ENCODE assay signal across 13 cellular contexts in genomic region chr12:56718636-56719035, GRCh38. TPM values are rescaled to one million over a fixed set of nuclear protein-coding genes. Genes with fewer than 3 reads are reported as not detected.
DNase-seq lines count a peak whose midpoint lies in the region; FAIRE-seq and TF ChIP-seq lines count a peak whose summit lies in the region.
"Had no signal": no experiment of that assay in that cellular context is flagged by ENCODE, and none has a peak within 500 bp of the region (broad histone marks: within the 10 kb centered on the region; RNA-seq: fewer than 3 reads in every experiment).

No MANE protein-coding gene starts in this region.

- no peak for FAIRE-seq in astrocyte (lab: Jason Lieb, UNC)

- no peak overlapping the region for H3K4me2 ChIP-seq in astrocyte (ENCODE audit: low read length)

- H3K27ac Mint-ChIP-seq in CD14-positive monocyte = peak overlapping the region in 5 of 7 donors; percentile 85 to 94 (median 91)
- peak overlapping the region; percentile 64 for H3K27ac Mint-ChIP-seq in HFFc6
- peak overlapping the region; percentile 66 for H3K27ac Mint-ChIP-seq in astrocyte (ENCODE audit: unreplicated experiment)

- no peak overlapping the region for H2AFZ ChIP-seq in astrocyte (ENCODE audit: low read depth, low read length)

- no peaks in the 10 kb centered on the region for H3K27me3 ChIP-seq in astrocyte (ENCODE audit: insufficient read depth, low read length)
- no peaks in the 10 kb centered on the region for H3K27me3 ChIP-seq in neutrophil
- no peaks in the 10 kb centered on the region for H3K27me3 ChIP-seq in left ventricle myocardium inferior (ENCODE audit: low read depth)
- H3K27me3 ChIP-seq: ascending aorta had no signal

- H3K27ac ChIP-seq in astrocyte (ENCODE audit: low read depth, low read length) (no peak overlapping the region), neutrophil (peak overlapping the region; percentile 96), left ventricle myocardium inferior (replicated peaks) (no peak overlapping the region)

- H3K9me3 ChIP-seq in astrocyte (ENCODE audit: insufficient read depth, low read depth, low read length) (no peaks in the 10 kb centered on the region), neutrophil (no peaks in the 10 kb centered on the region), left ventricle myocardium inferior (replicated peaks) (no peaks in the 10 kb centered on the region)
- H3K9me3 ChIP-seq: ascending aorta had no signal

- no peak overlapping the region for H3K9ac ChIP-seq in astrocyte (ENCODE audit: low read length)

- H3K36me3 Mint-ChIP-seq in CD14-positive monocyte (peaks cover 60 to 68% of the 10 kb centered on the region in 2 donors), HFFc6 (ENCODE audit: low read depth) (peaks cover 59% of the 10 kb centered on the region), astrocyte (ENCODE audit: low read depth, unreplicated experiment) (peaks cover 43% of the 10 kb centered on the region)

- H3K9me3 Mint-ChIP-seq in CD14-positive monocyte = no peaks in the 10 kb centered on the region
- no peaks in the 10 kb centered on the region for H3K9me3 Mint-ChIP-seq in HFFc6
- no peaks in the 10 kb centered on the region for H3K9me3 Mint-ChIP-seq in astrocyte (ENCODE audit: unreplicated experiment)

- H3K4me1 Mint-ChIP-seq in CD14-positive monocyte (peaks cover 77% of the 10 kb centered on the region), HFFc6 (ENCODE audit: low read depth) (peaks cover 74% of the 10 kb centered on the region), astrocyte (ENCODE audit: low read depth, unreplicated experiment) (peaks cover 69% of the 10 kb centered on the region)

- intact Hi-C loops in CD14-positive monocyte (cut with micrococcal nuclease) = no loop called here
- intact Hi-C loops in left ventricle myocardium inferior (cut with micrococcal nuclease) = no loop called here

- H3K4me3 Mint-ChIP-seq in CD14-positive monocyte (peak overlapping the region in 1 of 2 donors; percentile 20), HFFc6 (no peak overlapping the region), astrocyte (ENCODE audit: unreplicated experiment) (peak overlapping the region; percentile 45)

- H3K4me1 ChIP-seq in astrocyte (ENCODE audit: insufficient read depth, low read length) (peaks cover 27% of the 10 kb centered on the region), neutrophil (ENCODE audit: control insufficient read depth in 1 of 2, insufficient read depth in 1 of 2, low read depth in 1 of 2, low read length in 1 of 2) (peaks cover 71 to 80% of the 10 kb centered on the region in 2 experiments), left ventricle myocardium inferior (peaks cover 82% of the 10 kb centered on the region)

- H4K20me1 ChIP-seq in astrocyte (ENCODE audit: insufficient read depth, low read length) = peaks cover 96% of the 10 kb centered on the region

- H3K79me2 ChIP-seq in astrocyte (ENCODE audit: insufficient read depth, low read length) = peaks cover 91% of the 10 kb centered on the region

- no peak for TF ChIP-seq CTCF in CD14-positive monocyte (IDR thresholded peaks at IDR 0.05)
- TF ChIP-seq CTCF in HFFc6 (IDR thresholded peaks at IDR 0.05) = no peak
- TF ChIP-seq CTCF in astrocyte (IDR thresholded peaks at IDR 0.05; ENCODE audit: insufficient read depth, low read depth, low read length) = no peak
- no peak for TF ChIP-seq CTCF in neutrophil (IDR thresholded peaks at IDR 0.05)
- no peak for TF ChIP-seq CTCF in left ventricle myocardium inferior (IDR thresholded peaks at IDR 0.05; ENCODE audit: borderline replicate concordance)

- H3K27me3 Mint-ChIP-seq in CD14-positive monocyte (ENCODE audit: low read depth in 3 of 3) (peaks cover 0 to 2% (median 0%) of the 10 kb centered on the region in 3 donors), HFFc6 (ENCODE audit: insufficient read depth) (peaks cover 2% of the 10 kb centered on the region; the same call in 1 of the 2 replicates), astrocyte (ENCODE audit: low read depth, unreplicated experiment) (no peaks in the 10 kb centered on the region)

- H3K4me3 ChIP-seq in astrocyte (ENCODE audit: insufficient read depth, low read depth, low read length) (no peak overlapping the region), neutrophil (ENCODE audit: low read depth in 1 of 2, low read length in 1 of 2) (no peak overlapping the region), left ventricle myocardium inferior (no peak overlapping the region)
- H3K4me3 ChIP-seq: ascending aorta, skin epidermis had no signal

- H3K36me3 ChIP-seq in astrocyte (ENCODE audit: insufficient read depth, low read length) = peaks cover 49% of the 10 kb centered on the region
- H3K36me3 ChIP-seq in neutrophil = peaks cover 13% of the 10 kb centered on the region
- H3K36me3 ChIP-seq in left ventricle myocardium inferior = peaks cover 61% of the 10 kb centered on the region

- DNase-seq in CD14-positive monocyte (ENCODE audit: low spot score) (no peak), HFFc6 (no peak), astrocyte (ENCODE audit: low read depth) (no peak), NCI-H82 treated with DMSO at 0.1 percent for 48 hours (lab: John Stamatoyannopoulos, UW; ENCODE audit: unreplicated experiment) (no peak), left ventricle myocardium inferior (no peak), RKO (ENCODE audit: low spot score) (no peak), NCI-H345 (lab: John Stamatoyannopoulos, UW) (no peak)
- DNase-seq: activated CD4-positive, alpha-beta T cell treated with anti-CD3 and anti-CD28 coated beads for 1 hour; Right ventricle myocardium superior had no signal

RNA-seq across cellular contexts. Expression of gene NACA, which starts 6.5 kb away (rescaled TPM):
- 100 to 1,000 TPM; 797 to 937 TPM for polyA plus RNA-seq in CD14-positive monocyte
- 100 to 1,000 TPM; 716 to 840 (median 802) TPM for total RNA-seq in HFFc6 (2021; fragmentation: NEBNext Ultra II Directional; extraction: Animal tissue kit (Norgen Biotek cat#: 25700))
- 632 and 680 TPM in 2 replicates for total RNA-seq in astrocyte
- 477 TPM for total RNA-seq in left ventricle myocardium inferior

RNA-seq across cellular contexts. Expression of gene PTGES3, which starts 30.6 kb away (rescaled TPM):
- 100 to 1,000 TPM; 187 to 232 TPM for polyA plus RNA-seq in CD14-positive monocyte
- 100 to 1,000 TPM; 177 to 229 (median 216) TPM for total RNA-seq in HFFc6 (2021; fragmentation: NEBNext Ultra II Directional; extraction: Animal tissue kit (Norgen Biotek cat#: 25700))
- total RNA-seq in astrocyte (206 and 226 TPM in 2 replicates), left ventricle myocardium inferior (136 TPM)

RNA-seq across cellular contexts. Expression of gene PRIM1, which starts 33.5 kb away (rescaled TPM):
- 1 to 10 TPM; 5.6 to 6.3 TPM for polyA plus RNA-seq in CD14-positive monocyte
- total RNA-seq in HFFc6 (2021; fragmentation: NEBNext Ultra II Directional; extraction: Animal tissue kit (Norgen Biotek cat#: 25700)) = 10 to 100 TPM in 4 of 6 experiments, 1 to 10 TPM in 2; 5.8 to 13.1 (median 10.7) TPM
- total RNA-seq in astrocyte (2.1 and 2.6 TPM in 2 replicates), left ventricle myocardium inferior (2.7 TPM)

RNA-seq across cellular contexts. Expression of gene HSD17B6, which starts 44.5 kb away (rescaled TPM):
- under 1 TPM in 1 of 2 donors, not detected in 1; 0.12 TPM for polyA plus RNA-seq in CD14-positive monocyte
- total RNA-seq in HFFc6 (2021; fragmentation: NEBNext Ultra II Directional; extraction: Animal tissue kit (Norgen Biotek cat#: 25700)) = 1 to 10 TPM in 5 of 6 experiments, under 1 TPM in 1; 0.88 to 3.2 (median 1.6) TPM
- 1.9 and 5.1 TPM in 2 replicates for total RNA-seq in astrocyte
- not detected for total RNA-seq in left ventricle myocardium inferior
- total RNA-seq: ascending aorta, mononuclear cell had no signal
